Comparison of ENCODE assay signal across 1 cellular context in genomic region chr1:62321438-62321837, GRCh38.
TF ChIP-seq lines count a peak whose summit lies in the region.

No MANE protein-coding gene starts in this region.

TF ChIP-seq in WTC11, 78 proteins besides CTCF, POLR2A, EP300 and RAD21 (continued from another document):
- TF ChIP-seq PREB (CRISPR knock-in tag; IDR thresholded peaks at IDR 0.05; ENCODE audit: borderline replicate concordance) = no peak
- TF ChIP-seq AR (CRISPR knock-in tag; IDR thresholded peaks at IDR 0.05) = no peak
TF ChIP-seq in WTC11: peak in this region for 0.
